In the genomic region with DNA sequence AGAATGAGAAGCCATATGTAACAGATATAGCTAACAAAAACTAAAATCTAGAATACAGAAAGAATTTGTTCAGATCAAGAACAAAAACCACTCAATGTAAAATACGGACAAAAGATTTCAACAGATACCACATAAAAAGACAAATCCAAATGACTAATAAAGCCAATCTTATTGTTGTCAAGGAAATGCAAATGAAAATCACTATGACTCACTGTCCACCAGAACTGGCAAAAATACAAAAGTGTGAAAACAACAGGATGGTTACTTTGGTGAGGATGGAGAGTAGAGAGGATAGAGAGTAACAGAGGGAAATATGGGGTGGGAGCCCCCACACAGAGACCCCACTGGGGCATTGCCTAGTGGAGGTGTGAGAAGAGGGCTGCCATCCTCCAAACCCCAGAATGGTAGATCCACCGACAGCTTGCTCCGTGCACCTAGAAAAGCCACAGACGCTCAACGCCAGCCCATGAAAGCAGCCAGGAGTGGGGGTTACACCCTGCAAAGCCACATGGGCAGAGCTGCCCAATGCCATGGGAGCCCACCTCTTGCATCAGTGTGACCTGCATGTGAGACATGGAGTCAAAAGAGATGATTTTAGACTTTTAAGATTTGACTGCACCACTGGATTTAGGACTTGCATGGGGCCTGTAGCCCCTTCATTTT, we compare ENCODE assay signal across 11 cellular contexts. TPM values are rescaled to one million over a fixed set of nuclear protein-coding genes. Genes with fewer than 3 reads are reported as not detected.
DNase-seq lines count a peak whose midpoint lies in the region; ATAC-seq and TF ChIP-seq lines count a peak whose summit lies in the region.
"Had no signal": no experiment of that assay in that cellular context is flagged by ENCODE, and none has a peak within 500 bp of the region (broad histone marks: within the 10 kb centered on the region; RNA-seq: fewer than 3 reads in every experiment).

No MANE protein-coding gene starts in this region.

- ATAC-seq in HG03342 (IDR thresholded peaks at IDR 0.05; ENCODE audit: unreplicated experiment): peak; percentile 38
- ATAC-seq in natural killer cell treated with Interleukin-12 subunit alpha and Interleukin-12 subunit beta and Interleukin-15 and Interleukin-18, amount 100 ng/mL, for 72 hours: peak; percentile 82 to 84
- ATAC-seq in GM21526 (IDR thresholded peaks at IDR 0.05; ENCODE audit: low FRiP score, unreplicated experiment): no peak
- ATAC-seq in GM18870 (IDR thresholded peaks at IDR 0.05; ENCODE audit: unreplicated experiment): no peak

- H3K36me3 Mint-ChIP-seq in natural killer cell treated with Interleukin-12 subunit alpha and Interleukin-12 subunit beta and Interleukin-15 and Interleukin-18, amount 100 ng/mL, for 72 hours: peaks cover 4% of the 10 kb centered on the region
- H3K36me3 Mint-ChIP-seq in activated T-helper 1 cell treated with anti-CD3 and anti-CD28 coated beads, Interleukin-12 subunit alpha, Interleukin-12 subunit beta, Interleukin-2, Interleukin-4 antibody, amounts not matched to agents 30 ng/mL and 10 ng/mL and 1 ng/mL, durations not matched to agents 14 hours and 24 hours and 36 hours (ENCODE audit: low read depth): no peaks in the 10 kb centered on the region

- no peak overlapping the region for H3K4me3 ChIP-seq in GM06990 (replicated peaks; ENCODE audit: low read depth, low read length)
- H3K4me3 ChIP-seq in BE2C (ENCODE audit: low read depth, low read length): no peak overlapping the region
- H3K4me3 ChIP-seq: adrenal gland had no signal

- H3K36me3 ChIP-seq in GM06990 (ENCODE audit: control insufficient read depth, insufficient read depth, low read length): no peaks in the 10 kb centered on the region
- no peaks in the 10 kb centered on the region for H3K36me3 ChIP-seq in BE2C
- H3K36me3 ChIP-seq: adrenal gland had no signal

- peaks cover 12 to 22% of the 10 kb centered on the region in 2 donors for H3K4me1 Mint-ChIP-seq in natural killer cell treated with Interleukin-12 subunit alpha and Interleukin-12 subunit beta and Interleukin-15 and Interleukin-18, amount 100 ng/mL, for 72 hours (ENCODE audit: low read depth in 2 of 2)
- H3K4me1 Mint-ChIP-seq in activated T-helper 1 cell treated with anti-CD3 and anti-CD28 coated beads, Interleukin-12 subunit alpha, Interleukin-12 subunit beta, Interleukin-2, Interleukin-4 antibody, amounts not matched to agents 30 ng/mL and 10 ng/mL and 1 ng/mL, durations not matched to agents 14 hours and 24 hours and 36 hours (ENCODE audit: low read depth): peaks cover 5% of the 10 kb centered on the region

- no peaks in the 10 kb centered on the region for H3K9me3 ChIP-seq in BE2C
- H3K9me3 ChIP-seq: adrenal gland had no signal

- H3K27me3 ChIP-seq in GM06990 (replicated peaks; ENCODE audit: control insufficient read depth, insufficient read depth, low read length): no peaks in the 10 kb centered on the region
- H3K27me3 ChIP-seq in BE2C: no peaks in the 10 kb centered on the region
- H3K27me3 ChIP-seq: adrenal gland had no signal

- TF ChIP-seq CTCF in GM06990 (IDR thresholded peaks at IDR 0.05; ENCODE audit: insufficient read depth, low read length, poor library complexity, severe bottlenecking): no peak
- no peak for TF ChIP-seq CTCF in BE2C (IDR thresholded peaks at IDR 0.05; ENCODE audit: low read depth, low read length)

- peaks cover 3% of the 10 kb centered on the region for H3K9me3 Mint-ChIP-seq in natural killer cell treated with Interleukin-12 subunit alpha and Interleukin-12 subunit beta and Interleukin-15 and Interleukin-18, amount 100 ng/mL, for 72 hours
- H3K9me3 Mint-ChIP-seq in activated T-helper 1 cell treated with anti-CD3 and anti-CD28 coated beads, Interleukin-12 subunit alpha, Interleukin-12 subunit beta, Interleukin-2, Interleukin-4 antibody, amounts not matched to agents 30 ng/mL and 10 ng/mL and 1 ng/mL, durations not matched to agents 14 hours and 24 hours and 36 hours: peaks cover 3% of the 10 kb centered on the region

- intact Hi-C loops in activated T-helper 1 cell treated with anti-CD3 and anti-CD28 coated beads, Interleukin-12 subunit alpha, Interleukin-12 subunit beta, Interleukin-2, Interleukin-4 antibody, amounts not matched to agents 30 ng/mL and 10 ng/mL and 1 ng/mL, durations not matched to agents 14 hours and 24 hours and 36 hours (cut with micrococcal nuclease): loop anchor here (5.0 to 10.0 kb wide), 5 partner anchors 351 to 1159 kb away; a partner anchor contains a TSS

- H3K27me3 Mint-ChIP-seq in natural killer cell treated with Interleukin-12 subunit alpha and Interleukin-12 subunit beta and Interleukin-15 and Interleukin-18, amount 100 ng/mL, for 72 hours: no peaks in the 10 kb centered on the region
- H3K27me3 Mint-ChIP-seq in activated T-helper 1 cell treated with anti-CD3 and anti-CD28 coated beads, Interleukin-12 subunit alpha, Interleukin-12 subunit beta, Interleukin-2, Interleukin-4 antibody, amounts not matched to agents 30 ng/mL and 10 ng/mL and 1 ng/mL, durations not matched to agents 14 hours and 24 hours and 36 hours (ENCODE audit: insufficient read depth): peaks cover 29% of the 10 kb centered on the region

- peak; percentile 34 for DNase-seq in GM06990 (ENCODE audit: extremely low read depth, insufficient read length)
- peak; percentile 83 for DNase-seq in astrocyte of the hippocampus (ENCODE audit: low read depth, low spot score)
- DNase-seq in natural killer cell treated with Interleukin-12 subunit alpha and Interleukin-12 subunit beta and Interleukin-15 and Interleukin-18, amount 100 ng/mL, for 72 hours (ENCODE audit: low spot score): peak; percentile 68
- DNase-seq in BE2C: no peak
- DNase-seq in activated T-helper 1 cell treated with anti-CD3 and anti-CD28 coated beads, Interleukin-12 subunit alpha, Interleukin-12 subunit beta, Interleukin-2, Interleukin-4 antibody, amounts not matched to agents 30 ng/mL and 10 ng/mL and 1 ng/mL, durations not matched to agents 14 hours and 24 hours and 36 hours (ENCODE audit: low spot score): no peak
- DNase-seq: adrenal gland, NCI-H526, posterior cingulate gyrus had no signal

- peaks cover 13% of the 10 kb centered on the region for H3K4me1 ChIP-seq in BE2C

- peak overlapping the region; percentile 52 for H3K4me3 Mint-ChIP-seq in natural killer cell treated with Interleukin-12 subunit alpha and Interleukin-12 subunit beta and Interleukin-15 and Interleukin-18, amount 100 ng/mL, for 72 hours
- H3K4me3 Mint-ChIP-seq in activated T-helper 1 cell treated with anti-CD3 and anti-CD28 coated beads, Interleukin-12 subunit alpha, Interleukin-12 subunit beta, Interleukin-2, Interleukin-4 antibody, amounts not matched to agents 30 ng/mL and 10 ng/mL and 1 ng/mL, durations not matched to agents 14 hours and 24 hours and 36 hours: no peak overlapping the region

- H3K27ac Mint-ChIP-seq in natural killer cell treated with Interleukin-12 subunit alpha and Interleukin-12 subunit beta and Interleukin-15 and Interleukin-18, amount 100 ng/mL, for 72 hours: peak overlapping the region in 1 of 2 donors; percentile 60
- H3K27ac Mint-ChIP-seq in activated T-helper 1 cell treated with anti-CD3 and anti-CD28 coated beads, Interleukin-12 subunit alpha, Interleukin-12 subunit beta, Interleukin-2, Interleukin-4 antibody, amounts not matched to agents 30 ng/mL and 10 ng/mL and 1 ng/mL, durations not matched to agents 14 hours and 24 hours and 36 hours: no peak overlapping the region

RNA-seq across cellular contexts. Expression of a gene that starts 15.2 kb away (rescaled TPM):
- total RNA-seq in natural killer cell treated with Interleukin-12 subunit alpha and Interleukin-12 subunit beta and Interleukin-15 and Interleukin-18, amount 100 ng/mL, for 72 hours: 10 to 100 TPM; 14.7 to 17.4 TPM
- polyA plus RNA-seq in BE2C (2012; ENCODE audit: insufficient read depth, insufficient read length, low read depth): 119 TPM
- 0.36 and 0.71 TPM in 2 replicates for total RNA-seq in activated T-helper 1 cell treated with anti-CD3 and anti-CD28 coated beads, Interleukin-12 subunit alpha, Interleukin-12 subunit beta, Interleukin-2, Interleukin-4 antibody, amounts not matched to agents 30 ng/mL and 10 ng/mL and 1 ng/mL, durations not matched to agents 14 hours and 24 hours and 36 hours

RNA-seq across cellular contexts. Expression of a gene that starts 33.1 kb away (rescaled TPM):
- 1 to 10 TPM; 1.4 to 1.9 TPM for total RNA-seq in natural killer cell treated with Interleukin-12 subunit alpha and Interleukin-12 subunit beta and Interleukin-15 and Interleukin-18, amount 100 ng/mL, for 72 hours
- not detected for polyA plus RNA-seq in BE2C (2012; ENCODE audit: insufficient read depth, insufficient read length, low read depth)
- not detected in 2 replicates for total RNA-seq in activated T-helper 1 cell treated with anti-CD3 and anti-CD28 coated beads, Interleukin-12 subunit alpha, Interleukin-12 subunit beta, Interleukin-2, Interleukin-4 antibody, amounts not matched to agents 30 ng/mL and 10 ng/mL and 1 ng/mL, durations not matched to agents 14 hours and 24 hours and 36 hours

Comparison
In these comparisons a context has a peak if more than half of its experiments do, and no peak if none do; other contexts are left out.
1. DNase-seq: peak in GM06990 (single experiment), astrocyte of the hippocampus (single experiment) and natural killer cell treated with Interleukin-12 subunit alpha and Interleukin-12 subunit beta and Interleukin-15 and Interleukin-18, amount 100 ng/mL, for 72 hours (single experiment); none in BE2C (single experiment) and activated T-helper 1 cell treated with anti-CD3 and anti-CD28 coated beads, Interleukin-12 subunit alpha, Interleukin-12 subunit beta, Interleukin-2, Interleukin-4 antibody, amounts not matched to agents 30 ng/mL and 10 ng/mL and 1 ng/mL, durations not matched to agents 14 hours and 24 hours and 36 hours (single experiment).
2. ATAC-seq: peak in HG03342 (single experiment) and natural killer cell treated with Interleukin-12 subunit alpha and Interleukin-12 subunit beta and Interleukin-15 and Interleukin-18, amount 100 ng/mL, for 72 hours (2 of 2); none in GM21526 (single experiment) and GM18870 (single experiment).